ENCODE assay signal across 26 cellular contexts in genomic region chr10:18687195-18687594, GRCh38. TPM values are rescaled to one million over a fixed set of nuclear protein-coding genes. Genes with fewer than 3 reads are reported as not detected.
DNase-seq lines count a peak whose midpoint lies in the region; ATAC-seq and TF ChIP-seq lines count a peak whose summit lies in the region.
"Had no signal": no experiment of that assay in that cellular context is flagged by ENCODE, and none has a peak within 500 bp of the region (broad histone marks: within the 10 kb centered on the region; RNA-seq: fewer than 3 reads in every experiment).

No MANE protein-coding gene starts in this region.

- no peak overlapping the region for H3K9ac ChIP-seq in IMR-90 (ENCODE audit: low read depth, low read length)
- H3K9ac ChIP-seq: BLaER1 had no signal

- no peak overlapping the region for H2AK5ac ChIP-seq in IMR-90 (ENCODE audit: low read depth, low read length)

- BruUV-seq in IMR-90 (replicated peaks; lab: Mats Ljungman, UMichigan) = no TSS peak

- H2AFZ ChIP-seq in IMR-90 (replicated peaks; ENCODE audit: low read length, poor library complexity) = no peak overlapping the region

- H4K91ac ChIP-seq in IMR-90 (ENCODE audit: insufficient read depth, low read depth, low read length) = no peak overlapping the region

- H3K14ac ChIP-seq in IMR-90 (replicated peaks; ENCODE audit: low read depth, low read length) = no peak overlapping the region; the same call in 1 of the 2 replicates

- no peak overlapping the region for H4K8ac ChIP-seq in IMR-90 (ENCODE audit: low read depth in 2 of 2, low read length in 2 of 2)

- TF ChIP-seq CTCF in IMR-90 (conservative IDR thresholded peaks at IDR 0.05; ENCODE audit: low read depth, low read length) (no peak), mucosa of descending colon (IDR thresholded peaks at IDR 0.05) (no peak)

- TF ChIP-seq RAD21 in IMR-90 (IDR thresholded peaks at IDR 0.05; ENCODE audit: low read length) = no peak

- H3K9me3 ChIP-seq in IMR-90 (ENCODE audit: control insufficient read depth, insufficient read depth, low read length) (no peaks in the 10 kb centered on the region), mucosa of descending colon (no peaks in the 10 kb centered on the region)
- H3K9me3 ChIP-seq: A549, BE2C, BLaER1 had no signal

- H3K4me1 ChIP-seq in IMR-90 (ENCODE audit: control insufficient read depth, insufficient read depth, low read length) (peaks cover 6% of the 10 kb centered on the region), mucosa of descending colon (ENCODE audit: low read depth) (no peaks in the 10 kb centered on the region)
- H3K4me1 ChIP-seq: BE2C, BLaER1 had no signal

- no peak overlapping the region for H3K27ac Mint-ChIP-seq in stimulated activated effector memory CD8-positive, alpha-beta T cell treated with anti-CD3 and anti-CD28 coated beads, Interleukin-12 subunit alpha, Interleukin-12 subunit beta, amount 100 ng/mL, for 72 hours
- H3K27ac Mint-ChIP-seq: CD4-positive, alpha-beta memory T cell; CD4-positive, CD25-positive, alpha-beta regulatory T cell; CD8-positive, alpha-beta memory T cell had no signal

- no peak overlapping the region for H4K5ac ChIP-seq in IMR-90 (ENCODE audit: low read depth, low read length)

- TF ChIP-seq POLR2A in IMR-90 (IDR thresholded peaks at IDR 0.05; ENCODE audit: low read depth, low read length) = no peak

- H3K27ac ChIP-seq in IMR-90 (ENCODE audit: insufficient read depth, low read length) = no peak overlapping the region
- H3K27ac ChIP-seq: 22Rv1, A549, BLaER1 had no signal

- H3K36me3 ChIP-seq in IMR-90 (ENCODE audit: control insufficient read depth, insufficient read depth, low read length) (peaks cover 4% of the 10 kb centered on the region; the same call in 1 of the 2 replicates), mucosa of descending colon (ENCODE audit: low read depth) (no peaks in the 10 kb centered on the region)
- H3K36me3 ChIP-seq: BE2C had no signal

- no peaks in the 10 kb centered on the region for H4K20me1 ChIP-seq in IMR-90 (ENCODE audit: insufficient read depth, low read length)
- H4K20me1 ChIP-seq: BLaER1 had no signal

- H2BK20ac ChIP-seq in IMR-90 (ENCODE audit: low read depth, low read length) = no peak overlapping the region

- H3K27me3 ChIP-seq in IMR-90 (ENCODE audit: control insufficient read depth, insufficient read depth, low read length) = no peaks in the 10 kb centered on the region
- H3K27me3 ChIP-seq: BE2C, BLaER1 had no signal

- H2AK9ac ChIP-seq in IMR-90 (replicated peaks; ENCODE audit: low read depth, low read length, poor library complexity) = no peak overlapping the region

- intact Hi-C loops in IMR-90 (cut with micrococcal nuclease) = no loop called here
- intact Hi-C loops in mucosa of descending colon (cut with DNase I, micrococcal nuclease) = no loop called here

- H3K56ac ChIP-seq in IMR-90 (ENCODE audit: extremely low read depth, insufficient read depth, low read length) = no peak overlapping the region

- peaks cover 20% of the 10 kb centered on the region for H3K4me1 Mint-ChIP-seq in stimulated activated effector memory CD8-positive, alpha-beta T cell treated with anti-CD3 and anti-CD28 coated beads, Interleukin-12 subunit alpha, Interleukin-12 subunit beta, amount 100 ng/mL, for 72 hours

- no peak overlapping the region for H3K4me3 Mint-ChIP-seq in stimulated activated effector memory CD8-positive, alpha-beta T cell treated with anti-CD3 and anti-CD28 coated beads, Interleukin-12 subunit alpha, Interleukin-12 subunit beta, amount 100 ng/mL, for 72 hours
- H3K4me3 Mint-ChIP-seq: CD14-positive monocyte; CD4-positive, alpha-beta memory T cell; CD4-positive, CD25-positive, alpha-beta regulatory T cell; CD8-positive, alpha-beta memory T cell had no signal

- H3K79me1 ChIP-seq in IMR-90 (ENCODE audit: low read depth in 1 of 2, low read length in 2 of 2) = no peaks in the 10 kb centered on the region

- no CpG with 5 or more reads among the region's 7 CpGs for WGBS in IMR-90 (ENCODE audit: extremely low coverage in 2 of 2, insufficient read length in 1 of 2), 2 experiments

- in situ Hi-C loops in IMR-90 (cut with MboI; ENCODE audit: low sequenced_read_pairs) = loop anchor here (10.0 to 25.0 kb wide), 2 partner anchors 948 to 1100 kb away; no protein-coding TSS in a partner anchor

- H2BK15ac ChIP-seq in IMR-90 (ENCODE audit: low read depth, low read length) = no peak overlapping the region

- no peaks in the 10 kb centered on the region for H3K36me3 Mint-ChIP-seq in stimulated activated effector memory CD8-positive, alpha-beta T cell treated with anti-CD3 and anti-CD28 coated beads, Interleukin-12 subunit alpha, Interleukin-12 subunit beta, amount 100 ng/mL, for 72 hours
- H3K36me3 Mint-ChIP-seq: CD8-positive, alpha-beta memory T cell had no signal

- DNase-seq in NCI-H82 (lab: John Stamatoyannopoulos, UW) (peak; percentile 24), NCI-H82 treated with DMSO at 0.1 percent for 48 hours (lab: John Stamatoyannopoulos, UW; ENCODE audit: unreplicated experiment) (no peak), IMR-90 (peak; percentile 32), mucosa of descending colon (peak in 1 of 3 donors; percentile 9), SW 1271 (lab: John Stamatoyannopoulos, UW) (no peak), mucosa of gallbladder (ENCODE audit: low spot score) (no peak)
- no peak for DNase-seq in stimulated activated effector memory CD8-positive, alpha-beta T cell treated with anti-CD3 and anti-CD28 coated beads, Interleukin-12 subunit alpha, Interleukin-12 subunit beta, amount 100 ng/mL, for 72 hours (ENCODE audit: low spot score in 2 of 2)
- DNase-seq: BE2C; C1 segment of cervical spinal cord; CD4-positive, alpha-beta memory T cell; CD4-positive, CD25-positive, alpha-beta regulatory T cell; CD8-positive, alpha-beta memory T cell; COR-L47; DMS 273 treated with DMSO at 0.1 percent for 48 hours; DMS153; DMS53; DMS79; DND-41; EL; GDM1 had no signal

- no peak overlapping the region for H3K18ac ChIP-seq in IMR-90 (ENCODE audit: low read depth, low read length)

- POLR2A ChIA-PET in IMR-90 (lab: Charles Lee; ENCODE audit: unreplicated experiment) = no interaction called here

- dilution Hi-C loops in IMR-90 (cut with HindIII; ENCODE audit: low sequenced_read_pairs, unreplicated experiment) = no loop called here

- no peaks in the 10 kb centered on the region for H3K9me1 ChIP-seq in IMR-90 (ENCODE audit: insufficient read depth, low read length)

- H3K23ac ChIP-seq in IMR-90 (ENCODE audit: low read depth, low read length) = no peak overlapping the region

- no peak overlapping the region for H2BK120ac ChIP-seq in IMR-90 (ENCODE audit: low read depth, low read length)

- ATAC-seq in IMR-90 (ENCODE audit: low read depth) (no peak), mucosa of descending colon (peak; percentile 63), HG02938 (IDR thresholded peaks at IDR 0.05; ENCODE audit: unreplicated experiment) (no peak)
- ATAC-seq in stimulated activated effector memory CD8-positive, alpha-beta T cell treated with anti-CD3 and anti-CD28 coated beads, Interleukin-12 subunit alpha, Interleukin-12 subunit beta, amount 100 ng/mL, for 72 hours = peak; percentile 37
- ATAC-seq: A549, GM12878 had no signal

- H2BK5ac ChIP-seq in IMR-90 (ENCODE audit: low read depth, low read length, poor library complexity, severe bottlenecking) = no peak overlapping the region

- CTCF ChIA-PET in IMR-90 (lab: Yijun Ruan, JAX) = no interaction called here

- no peak overlapping the region for H3K4me2 ChIP-seq in IMR-90 (ENCODE audit: low read depth, low read length)
- H3K4me2 ChIP-seq: A549, BLaER1 had no signal

- H3K9me3 Mint-ChIP-seq in stimulated activated effector memory CD8-positive, alpha-beta T cell treated with anti-CD3 and anti-CD28 coated beads, Interleukin-12 subunit alpha, Interleukin-12 subunit beta, amount 100 ng/mL, for 72 hours = no peaks in the 10 kb centered on the region
- H3K9me3 Mint-ChIP-seq: CD14-positive monocyte; CD4-positive, alpha-beta memory T cell; CD8-positive, alpha-beta memory T cell had no signal

- H3K4me3 ChIP-seq in IMR-90 (ENCODE audit: insufficient read depth, low read depth, low read length) (no peak overlapping the region), mucosa of descending colon (no peak overlapping the region)
- H3K4me3 ChIP-seq: A549, BLaER1, GM12878 had no signal

- H3K4ac ChIP-seq in IMR-90 (ENCODE audit: low read depth, low read length) = no peak overlapping the region

TF ChIP-seq in IMR-90, 13 proteins besides CTCF, POLR2A, EP300 and RAD21 (continues in another document):
- TF ChIP-seq CHD1 (IDR thresholded peaks at IDR 0.05; ENCODE audit: low read depth, low read length) = no peak
- no peak for TF ChIP-seq USF2 (IDR thresholded peaks at IDR 0.05; ENCODE audit: low read depth, low read length)
- TF ChIP-seq RCOR1 (IDR thresholded peaks at IDR 0.05; ENCODE audit: insufficient replicate concordance, low read length) = no peak
- no peak for TF ChIP-seq SMC3 (IDR thresholded peaks at IDR 0.05; ENCODE audit: low read depth, low read length)
- no peak for TF ChIP-seq FOS (IDR thresholded peaks at IDR 0.05; ENCODE audit: low read depth, low read length)
- TF ChIP-seq BHLHE40 (IDR thresholded peaks at IDR 0.05; ENCODE audit: low read depth, low read length) = no peak

RNA-seq across cellular contexts. Expression of gene ARL5B, which starts 28.0 kb away (rescaled TPM):
- total RNA-seq in IMR-90 (2012; rRNA removed) = 12.0 and 32.8 TPM in 2 replicates
- polyA plus RNA-seq in IMR-90 (2012; rRNA removed) = 4.8 and 5.9 TPM in 2 replicates
- polyA plus RNA-seq in IMR-90 (2012; cell fraction: cytosol; rRNA removed) = 0.69 and 0.88 TPM in 2 replicates
- 3.1 and 41.9 TPM in 2 replicates for polyA plus RNA-seq in IMR-90 (2012; cell fraction: nucleus; rRNA removed; ENCODE audit: low replicate concordance)
- total RNA-seq in mucosa of descending colon = 10 to 100 TPM; 13.8 to 19.3 (median 14.5) TPM
- 15.0 TPM for total RNA-seq in mucosa of gallbladder

RNA-seq across cellular contexts. Expression of gene NSUN6, which starts 35.8 kb away (rescaled TPM):
- 11.4 and 11.5 TPM in 2 replicates for total RNA-seq in IMR-90 (2012; rRNA removed)
- polyA plus RNA-seq in IMR-90 (2012; rRNA removed) = 4.1 and 4.6 TPM in 2 replicates
- polyA plus RNA-seq in IMR-90 (2012; cell fraction: cytosol; rRNA removed) = 0.73 and 1.1 TPM in 2 replicates
- 1.6 and 13.3 TPM in 2 replicates for polyA plus RNA-seq in IMR-90 (2012; cell fraction: nucleus; rRNA removed; ENCODE audit: low replicate concordance)
- 10 to 100 TPM; 10.2 to 21.1 (median 13.6) TPM for total RNA-seq in mucosa of descending colon
- 13.5 TPM for total RNA-seq in mucosa of gallbladder

Comparison
In these comparisons a context has a peak if more than half of its experiments do, and no peak if none do; other contexts are left out.
1. DNase-seq: peak in NCI-H82 (single experiment) and IMR-90 (single experiment); none in NCI-H82 treated with DMSO at 0.1 percent for 48 hours (single experiment), stimulated activated effector memory CD8-positive, alpha-beta T cell treated with anti-CD3 and anti-CD28 coated beads, Interleukin-12 subunit alpha, Interleukin-12 subunit beta, amount 100 ng/mL, for 72 hours (0 of 2), SW 1271 (0 of 2) and mucosa of gallbladder (single experiment).
2. ATAC-seq: peak in mucosa of descending colon (single experiment) and stimulated activated effector memory CD8-positive, alpha-beta T cell treated with anti-CD3 and anti-CD28 coated beads, Interleukin-12 subunit alpha, Interleukin-12 subunit beta, amount 100 ng/mL, for 72 hours (single experiment); none in IMR-90 (single experiment) and HG02938 (single experiment).